In the genomic region with DNA sequence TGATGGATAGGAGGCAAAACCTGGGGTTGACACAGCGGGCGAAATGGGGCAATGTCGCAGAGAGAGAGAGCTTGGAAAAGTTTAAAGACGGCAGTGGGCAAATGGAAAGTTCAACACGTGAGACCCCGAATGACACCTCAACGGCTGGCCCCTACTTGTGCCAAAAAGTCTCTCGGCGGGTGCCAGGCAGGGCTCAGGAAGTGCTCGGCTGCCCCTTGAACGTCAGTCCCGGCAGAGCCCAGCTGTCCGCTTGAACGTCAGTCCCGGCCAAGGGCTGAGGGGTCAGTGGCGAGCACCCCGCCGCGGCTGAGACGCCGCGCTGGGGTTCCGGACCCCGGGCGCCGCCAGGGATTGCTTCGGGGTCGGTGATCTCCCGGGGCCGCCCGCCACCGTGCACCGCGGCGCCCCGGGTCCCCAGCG, we compare ENCODE assay signal across 8 cellular contexts. TPM values are rescaled to one million over a fixed set of nuclear protein-coding genes. Genes with fewer than 3 reads are reported as not detected.
DNase-seq lines count a peak whose midpoint lies in the region; ATAC-seq and TF ChIP-seq lines count a peak whose summit lies in the region.

No MANE protein-coding gene starts in this region.

- peak overlapping the region; percentile 97 for H3K9ac ChIP-seq in HUES6 (ENCODE audit: low read length)

- H3K9me3 Mint-ChIP-seq in activated naive CD4-positive, alpha-beta T cell treated with anti-CD3 and anti-CD28 coated beads, Interleukin-2, amount 50 U/mL, for 72 hours = no peaks in the 10 kb centered on the region

- no peak for TF ChIP-seq EP300 in ovary (IDR thresholded peaks at IDR 0.05)

- H3K36me3 ChIP-seq in HUES6 (ENCODE audit: control insufficient read depth, insufficient read depth, low read length) = peaks cover 20% of the 10 kb centered on the region
- H3K36me3 ChIP-seq in ovary = no peaks in the 10 kb centered on the region

- H3K27ac Mint-ChIP-seq in activated naive CD4-positive, alpha-beta T cell treated with anti-CD3 and anti-CD28 coated beads, Interleukin-2, amount 50 U/mL, for 72 hours = peak overlapping the region; percentile 84 to 96

- H3K4me1 ChIP-seq in HUES6 (ENCODE audit: control insufficient read depth, insufficient read depth, low read length) (peaks cover 68% of the 10 kb centered on the region), ovary (ENCODE audit: insufficient read depth) (peaks cover 4% of the 10 kb centered on the region)

- DNase-seq in GM04503 (ENCODE audit: low read depth) = peak; percentile 11
- no peak for DNase-seq in activated naive CD4-positive, alpha-beta T cell treated with anti-CD3 and anti-CD28 coated beads, Interleukin-2, amount 50 U/mL, for 72 hours (ENCODE audit: low spot score in 2 of 2)
- DNase-seq in Right ventricle myocardium superior = peak; percentile 70
- peak; percentile 60 to 82 (median 72) for DNase-seq in ovary
- no peak for DNase-seq in D341Med (ENCODE audit: low spot score)

- peak; percentile 38 for ATAC-seq in GM21367 (IDR thresholded peaks at IDR 0.05; ENCODE audit: unreplicated experiment)
- ATAC-seq in activated naive CD4-positive, alpha-beta T cell treated with anti-CD3 and anti-CD28 coated beads, Interleukin-2, amount 50 U/mL, for 72 hours = no peak
- ATAC-seq in Right ventricle myocardium superior (ENCODE audit: poor library complexity) = peak; percentile 55
- ATAC-seq in GM19328 (IDR thresholded peaks at IDR 0.05; ENCODE audit: unreplicated experiment) = no peak

- intact Hi-C loops in Right ventricle myocardium superior (cut with DNase I) (no loop called here), ovary (cut with DNase I) (no loop called here)

- 3 to 5% (median 3%) methylated on average over 27 to 37 of the region's 37 CpGs for WGBS in ovary, 3 donors

- H3K9me3 ChIP-seq in HUES6 (ENCODE audit: control insufficient read depth, insufficient read depth, low read depth, low read length) (no peaks in the 10 kb centered on the region), ovary (no peaks in the 10 kb centered on the region)

- peak overlapping the region; percentile 92; the same call in 1 of the 2 replicates for H3K27ac ChIP-seq in HUES6 (ENCODE audit: low read depth, low read length)
- H3K27ac ChIP-seq in ovary = peak overlapping the region; percentile 96 to 100

- no peak for TF ChIP-seq CTCF in ovary (IDR thresholded peaks at IDR 0.05)

- H3K4me3 ChIP-seq in HUES6 (ENCODE audit: low read depth, low read length) (peak overlapping the region; percentile 82), ovary (peak overlapping the region; percentile 85)

- peaks cover 5 to 17% of the 10 kb centered on the region in 2 donors for H3K36me3 Mint-ChIP-seq in activated naive CD4-positive, alpha-beta T cell treated with anti-CD3 and anti-CD28 coated beads, Interleukin-2, amount 50 U/mL, for 72 hours

- H3K27me3 ChIP-seq in HUES6 (ENCODE audit: control insufficient read depth, insufficient read depth, low read length) (no peaks in the 10 kb centered on the region), ovary (no peaks in the 10 kb centered on the region)

- TF ChIP-seq POLR2A in ovary (IDR thresholded peaks at IDR 0.05) = no peak

RNA-seq across cellular contexts. Expression of a gene that starts 0.6 kb away (rescaled TPM):
- 10 to 100 TPM in 1 of 2 donors, 1 to 10 TPM in 1; 7.9 to 13.7 TPM for total RNA-seq in activated naive CD4-positive, alpha-beta T cell treated with anti-CD3 and anti-CD28 coated beads, Interleukin-2, amount 50 U/mL, for 72 hours
- total RNA-seq in Right ventricle myocardium superior (28.7 TPM), ovary (10 to 100 TPM; 12.1 to 40.7 (median 20.9) TPM)
- polyA plus RNA-seq in ovary = 10 to 100 TPM; 13.1 to 22.7 TPM

RNA-seq across cellular contexts. Expression of a gene that starts 39.3 kb away (rescaled TPM):
- total RNA-seq in activated naive CD4-positive, alpha-beta T cell treated with anti-CD3 and anti-CD28 coated beads, Interleukin-2, amount 50 U/mL, for 72 hours = 10 to 100 TPM; 43.2 to 44.3 TPM
- 16.6 TPM for total RNA-seq in Right ventricle myocardium superior
- total RNA-seq in ovary = 10 to 100 TPM; 24.1 to 36.4 (median 28.7) TPM
- polyA plus RNA-seq in ovary = 10 to 100 TPM; 10.7 to 14.2 TPM

Comparison
In these comparisons a context has a peak if more than half of its experiments do, and no peak if none do; other contexts are left out.
1. DNase-seq: peak in GM04503 (single experiment), Right ventricle myocardium superior (single experiment) and ovary (5 of 5); none in activated naive CD4-positive, alpha-beta T cell treated with anti-CD3 and anti-CD28 coated beads, Interleukin-2, amount 50 U/mL, for 72 hours (0 of 2) and D341Med (single experiment).
2. ATAC-seq: peak in GM21367 (single experiment) and Right ventricle myocardium superior (single experiment); none in activated naive CD4-positive, alpha-beta T cell treated with anti-CD3 and anti-CD28 coated beads, Interleukin-2, amount 50 U/mL, for 72 hours (0 of 2) and GM19328 (single experiment).